Comparison of ENCODE assay signal across 1 cellular context in genomic region chr21:45554477-45555175, GRCh38.
TF ChIP-seq lines count a peak whose summit lies in the region.

No MANE protein-coding gene starts in this region.

TF ChIP-seq in H1, 55 proteins besides CTCF, POLR2A, EP300 and RAD21:
- TF ChIP-seq CHD7 (IDR thresholded peaks at IDR 0.05; ENCODE audit: insufficient replicate concordance, low read length) (no peak), ZNF274 (IDR thresholded peaks at IDR 0.05; ENCODE audit: borderline replicate concordance, extremely low read depth, low read length) (no peak), CREB1 (IDR thresholded peaks at IDR 0.05) (peak; percentile 48), KDM5A (IDR thresholded peaks at IDR 0.05; ENCODE audit: low read length) (no peak), EZH2 (IDR thresholded peaks at IDR 0.05; ENCODE audit: low read depth, low read length, severe bottlenecking) (no peak), MAX (IDR thresholded peaks at IDR 0.05) (no peak), CHD1 (IDR thresholded peaks at IDR 0.05; ENCODE audit: low read depth, low read length) (no peak), KDM1A (IDR thresholded peaks at IDR 0.05; ENCODE audit: borderline replicate concordance, low read length) (no peak), SIN3A (conservative IDR thresholded peaks at IDR 0.05 in 1 of 2, IDR thresholded peaks at IDR 0.05 in 1 of 2; ENCODE audit: low read depth in 1 of 2, low read length in 2 of 2) (0 out of 4 replicates have a peak, but pooled peaks of 1 of the 2 experiments have one; percentile 26)
TF ChIP-seq in H1: peak in this region for 2.
